ENCODE assay signal across 23 cellular contexts in the genomic region with DNA sequence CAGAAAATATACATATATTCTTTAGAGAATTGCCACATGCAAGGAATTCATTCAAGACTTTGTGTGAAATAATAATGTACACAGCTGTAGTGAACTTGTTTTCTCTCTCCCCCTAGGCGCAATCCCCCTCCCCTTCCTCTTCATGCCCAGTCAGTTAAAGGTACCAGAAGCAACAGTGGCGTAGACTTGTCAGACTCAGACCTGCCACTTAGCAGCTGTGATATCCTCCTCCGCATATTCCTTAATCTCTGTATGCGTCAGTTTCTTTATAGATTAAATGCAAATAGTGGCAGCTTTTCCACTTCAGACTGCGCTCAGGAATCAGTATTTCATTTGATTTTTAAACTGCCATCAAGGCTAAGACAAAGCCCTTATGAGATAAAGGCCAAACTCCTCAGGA.
A peak's percentile ranks its signal among the peaks of the same experiment; 100 is the strongest.
DNase-seq lines count a peak whose midpoint lies in the region; ATAC-seq and TF ChIP-seq lines count a peak whose summit lies in the region.
"Had no signal": no experiment of that assay in that cellular context is flagged by ENCODE, and none has a peak within 500 bp of the region (broad histone marks: within the 10 kb centered on the region; RNA-seq: fewer than 3 reads in every experiment).

No MANE protein-coding gene starts in this region.

- H3K4me2 ChIP-seq in neural cell (ENCODE audit: low read length), result no peak overlapping the region
- H3K4me2 ChIP-seq: BLaER1 had no signal

- no peaks in the 10 kb centered on the region for H3F3A ChIP-seq in neural cell (ENCODE audit: insufficient read depth, low read length, poor library complexity, severe bottlenecking)

- peaks cover 25% of the 10 kb centered on the region for H3K4me1 Mint-ChIP-seq in glutamatergic neuron (ENCODE audit: low read depth, unreplicated experiment)
- H3K4me1 Mint-ChIP-seq: CD14-positive monocyte; CD4-positive, alpha-beta memory T cell; CD4-positive, CD25-positive, alpha-beta regulatory T cell; CD8-positive, alpha-beta memory T cell had no signal

- no peak overlapping the region for H3K4me3 Mint-ChIP-seq in glutamatergic neuron (ENCODE audit: unreplicated experiment)
- H3K4me3 Mint-ChIP-seq: CD14-positive monocyte; CD4-positive, alpha-beta memory T cell; CD4-positive, CD25-positive, alpha-beta regulatory T cell; CD8-positive, alpha-beta memory T cell had no signal

- H3K27ac Mint-ChIP-seq in glutamatergic neuron (ENCODE audit: unreplicated experiment), result peak overlapping the region; percentile 2
- H3K27ac Mint-ChIP-seq: CD14-positive monocyte; CD4-positive, alpha-beta memory T cell; CD4-positive, CD25-positive, alpha-beta regulatory T cell; CD8-positive, alpha-beta memory T cell had no signal

- TF ChIP-seq RAD21 in neural cell (conservative IDR thresholded peaks at IDR 0.05), result no peak

- no peak overlapping the region for H3K9ac ChIP-seq in neural cell (ENCODE audit: low read length)
- H3K9ac ChIP-seq: BLaER1 had no signal

- no peaks in the 10 kb centered on the region for H3K27me3 ChIP-seq in neural cell (ENCODE audit: insufficient read depth, low read depth, low read length)
- H3K27me3 ChIP-seq: BE2C, BLaER1 had no signal

- no peak overlapping the region for H3K27ac ChIP-seq in neural cell (ENCODE audit: low read length)
- H3K27ac ChIP-seq: BLaER1 had no signal

- no peak for ATAC-seq in omental fat pad (ENCODE audit: low FRiP score)
- ATAC-seq: GM12878 had no signal

- H2AFZ ChIP-seq in neural cell (ENCODE audit: low read depth, low read length), result no peak overlapping the region

- H3K36me3 ChIP-seq in neural cell (ENCODE audit: insufficient read depth, low read length), result no peaks in the 10 kb centered on the region
- H3K36me3 ChIP-seq: BE2C, BLaER1 had no signal

- H3K36me3 Mint-ChIP-seq in glutamatergic neuron (ENCODE audit: unreplicated experiment), result no peaks in the 10 kb centered on the region
- H3K36me3 Mint-ChIP-seq: CD14-positive monocyte; CD4-positive, alpha-beta memory T cell; CD4-positive, CD25-positive, alpha-beta regulatory T cell; CD8-positive, alpha-beta memory T cell had no signal

- H3K27me3 Mint-ChIP-seq in glutamatergic neuron (ENCODE audit: unreplicated experiment), result peaks cover 3% of the 10 kb centered on the region
- H3K27me3 Mint-ChIP-seq: CD4-positive, alpha-beta memory T cell; CD4-positive, CD25-positive, alpha-beta regulatory T cell had no signal

- H4K20me1 ChIP-seq in neural cell (ENCODE audit: insufficient read depth), result no peaks in the 10 kb centered on the region
- H4K20me1 ChIP-seq: BLaER1 had no signal

- TF ChIP-seq CTCF in glutamatergic neuron (IDR thresholded peaks at IDR 0.05; ENCODE audit: partially characterized antibody, unreplicated experiment), result no peak
- no peak for TF ChIP-seq CTCF in neural cell (IDR thresholded peaks at IDR 0.05; ENCODE audit: poor library complexity, severe bottlenecking)
- no peak for TF ChIP-seq CTCF in omental fat pad (IDR thresholded peaks at IDR 0.05)

- H3K9me2 ChIP-seq in neural cell (ENCODE audit: insufficient read depth, low read length), result no peaks in the 10 kb centered on the region

- H3K4me3 ChIP-seq in neural cell (ENCODE audit: low read length), result no peak overlapping the region
- H3K4me3 ChIP-seq: BLaER1, GM12878 had no signal

- DNase-seq in glutamatergic neuron (no peak), omental fat pad (ENCODE audit: low spot score) (no peak), superior temporal gyrus (ENCODE audit: extremely low spot score) (no peak), NCI-H2171 treated with DMSO at 0.1 percent for 48 hours (lab: John Stamatoyannopoulos, UW) (no peak)
- DNase-seq: 8988T; ACHN; BE2C; C1 segment of cervical spinal cord; CD4-positive, alpha-beta memory T cell; CD4-positive, CD25-positive, alpha-beta regulatory T cell; CD8-positive, alpha-beta memory T cell; COR-L47; DMS 273 treated with DMSO at 0.1 percent for 48 hours; DMS153; DMS53; DMS79; DND-41; EL; GDM1 had no signal

- H3K9me3 Mint-ChIP-seq in glutamatergic neuron (ENCODE audit: unreplicated experiment), result peaks cover 8% of the 10 kb centered on the region

- H3K79me2 ChIP-seq in neural cell (replicated peaks; ENCODE audit: insufficient read depth, low read length), result no peaks in the 10 kb centered on the region

- peak; percentile 39 for TF ChIP-seq EP300 in neural cell (conservative IDR thresholded peaks at IDR 0.05; ENCODE audit: poor library complexity, severe bottlenecking)

- H3K9me3 ChIP-seq in neural cell (ENCODE audit: low read length), result no peaks in the 10 kb centered on the region
- H3K9me3 ChIP-seq: BE2C, BLaER1 had no signal

TF ChIP-seq in neural cell, 6 proteins besides CTCF, POLR2A, EP300 and RAD21:
- TF ChIP-seq TAF1 (IDR thresholded peaks at IDR 0.05; ENCODE audit: low read depth) (no peak), SMC3 (conservative IDR thresholded peaks at IDR 0.05; ENCODE audit: poor library complexity) (no peak), POLR2AphosphoS5 (IDR thresholded peaks at IDR 0.05) (peak; percentile 29)
